Comparison of ENCODE assay signal across 16 cellular contexts in the genomic region with DNA sequence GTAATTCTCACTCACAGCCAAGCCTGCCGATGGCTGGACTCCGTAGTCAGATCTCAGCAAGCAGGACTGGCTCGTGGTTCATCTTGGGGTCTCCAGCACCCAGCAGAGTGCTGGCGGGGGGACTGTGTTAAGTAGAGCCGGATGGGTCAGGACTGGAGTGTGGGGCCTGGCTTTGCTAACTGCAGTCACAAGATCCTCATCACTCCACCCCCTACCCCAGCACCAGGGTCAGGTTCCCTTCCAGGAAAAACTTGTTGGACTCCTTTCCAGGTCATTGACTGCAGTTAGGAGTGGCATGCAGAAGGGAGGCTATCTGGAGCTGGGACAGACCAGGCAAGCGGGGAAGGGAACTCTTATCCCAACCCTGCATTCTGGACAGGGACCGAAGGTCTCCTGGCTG. TPM values are rescaled to one million over a fixed set of nuclear protein-coding genes. Genes with fewer than 3 reads are reported as not detected.
A peak's percentile ranks its signal among the peaks of the same experiment; 100 is the strongest.
DNase-seq lines count a peak whose midpoint lies in the region; ATAC-seq and TF ChIP-seq lines count a peak whose summit lies in the region.
"Had no signal": no experiment of that assay in that cellular context is flagged by ENCODE, and none has a peak within 500 bp of the region (broad histone marks: within the 10 kb centered on the region; RNA-seq: fewer than 3 reads in every experiment).

No MANE protein-coding gene starts in this region.

- H3K4me3 ChIP-seq in DOHH2 (ENCODE audit: low read length) (no peak overlapping the region), KMS-11 (IDR thresholded peaks at IDR 0.05; ENCODE audit: insufficient read depth, low read depth, low read length) (no peak overlapping the region), epithelial cell of proximal tubule (ENCODE audit: low read depth, low read length) (peak overlapping the region; percentile 20)
- H3K4me3 ChIP-seq: breast epithelium, spleen had no signal

- H3K27ac ChIP-seq in DOHH2 (ENCODE audit: low read depth, low read length) (no peak overlapping the region), KMS-11 (no peak overlapping the region)
- H3K27ac ChIP-seq: breast epithelium had no signal

- no peak for TF ChIP-seq CTCF in DOHH2 (IDR thresholded peaks at IDR 0.05; ENCODE audit: low read depth, low read length, poor library complexity, severe bottlenecking)
- no peak for TF ChIP-seq CTCF in KMS-11 (conservative IDR thresholded peaks at IDR 0.05; ENCODE audit: low read depth, low read length)
- no peak for TF ChIP-seq CTCF in epithelial cell of proximal tubule (conservative IDR thresholded peaks at IDR 0.05; ENCODE audit: low read depth, low read length)

- H3K9ac ChIP-seq in KMS-11: no peak overlapping the region

- H3K36me3 ChIP-seq in DOHH2 (ENCODE audit: control insufficient read depth, low read length) (peaks cover 87% of the 10 kb centered on the region), KMS-11 (ENCODE audit: insufficient read depth) (no peaks in the 10 kb centered on the region)
- H3K36me3 ChIP-seq: breast epithelium had no signal

- intact Hi-C loops in posterior vena cava (cut with DNase I): no loop called here

- H3K4me2 ChIP-seq in DOHH2 (ENCODE audit: low read length) (0 out of 2 replicates have a peak overlapping the region, but pooled peaks have one; percentile 97), KMS-11 (peak overlapping the region; percentile 5; the same call in 1 of the 2 replicates)

- peaks cover 97% of the 10 kb centered on the region for H3K4me1 ChIP-seq in DOHH2 (ENCODE audit: control insufficient read depth, low read length)
- peaks cover 80% of the 10 kb centered on the region for H3K4me1 ChIP-seq in KMS-11 (ENCODE audit: low read depth, poor library complexity, severe bottlenecking)
- H3K4me1 ChIP-seq: breast epithelium had no signal

- H3K9me3 ChIP-seq in DOHH2 (ENCODE audit: control insufficient read depth, insufficient read depth, low read length): no peaks in the 10 kb centered on the region
- H3K9me3 ChIP-seq: breast epithelium, spleen had no signal

- H3K79me2 ChIP-seq in DOHH2 (ENCODE audit: control insufficient read depth, low read length) (peaks cover 98% of the 10 kb centered on the region), KMS-11 (ENCODE audit: insufficient read depth, low read depth) (peaks cover 65% of the 10 kb centered on the region)

- DNase-seq in epithelial cell of proximal tubule (ENCODE audit: low read depth): no peak
- peak; percentile 47 for DNase-seq in posterior vena cava (ENCODE audit: low spot score)
- no peak for DNase-seq in activated T-cell treated with anti-CD3 and anti-CD28 coated beads, Interleukin-2, amount 50 U/mL, for 48 hours
- DNase-seq in foreskin melanocyte: no peak
- DNase-seq in GM19240 (ENCODE audit: insufficient read length, low spot score): no peak
- DNase-seq: activated CD4-positive, alpha-beta T cell treated with anti-CD3 and anti-CD28 coated beads, Interleukin-2, amount 10 ng/mL, durations not matched to agents 7 days and 5 days; activated naive CD8-positive, alpha-beta T cell treated with anti-CD3 and anti-CD28 coated beads, Interleukin-2, amount 10 ng/mL, durations not matched to agents 7 days and 5 days; activated T-cell treated with anti-CD3 and anti-CD28 coated beads, Interleukin-2, amount 50 U/mL, for 4 hours; NCI-H1417; NCI-H446 treated with DMSO at 0.1 percent for 48 hours; spleen had no signal

- no peak for ATAC-seq in HG03025 (IDR thresholded peaks at IDR 0.05; ENCODE audit: low FRiP score, unreplicated experiment)
- ATAC-seq: activated T-cell treated with anti-CD3 and anti-CD28 coated beads, Interleukin-2, amount 50 U/mL, for 4 hours had no signal

- H4K20me1 ChIP-seq in DOHH2 (ENCODE audit: control insufficient read depth, insufficient read depth, low read depth, low read length) (no peaks in the 10 kb centered on the region), KMS-11 (ENCODE audit: insufficient read depth) (no peaks in the 10 kb centered on the region; the same call in 1 of the 2 replicates)

- H3K9me2 ChIP-seq in DOHH2 (replicated peaks; ENCODE audit: control insufficient read depth, low read length): no peaks in the 10 kb centered on the region

- peaks cover 40% of the 10 kb centered on the region for H3F3A ChIP-seq in DOHH2 (ENCODE audit: control insufficient read depth, insufficient read depth)

- no peak overlapping the region for H2AFZ ChIP-seq in KMS-11 (ENCODE audit: low read depth)

- no peaks in the 10 kb centered on the region for H3K27me3 ChIP-seq in DOHH2 (ENCODE audit: control insufficient read depth, low read length)
- H3K27me3 ChIP-seq in KMS-11 (ENCODE audit: insufficient read depth, low read depth): no peaks in the 10 kb centered on the region
- H3K27me3 ChIP-seq: breast epithelium had no signal

RNA-seq across cellular contexts. Expression of gene CIITA, which starts 6.0 kb away (rescaled TPM):
- total RNA-seq in epithelial cell of proximal tubule (0.14 TPM in 1 of 2 replicates, not detected in the other), posterior vena cava (10 to 100 TPM; 10.0 to 11.9 TPM)
- total RNA-seq: osteocyte had no signal

RNA-seq across cellular contexts. Expression of gene DEXI, which starts 59.3 kb away (rescaled TPM):
- 43.9 and 63.4 TPM in 2 replicates for total RNA-seq in epithelial cell of proximal tubule
- 10 to 100 TPM; 36.0 to 39.8 TPM for total RNA-seq in posterior vena cava
